In genomic region chr12:46266869-46267617, GRCh38 we compare ENCODE assay signal across 8 cellular contexts. TPM values are rescaled to one million over a fixed set of nuclear protein-coding genes. Genes with fewer than 3 reads are reported as not detected.
DNase-seq lines count a peak whose midpoint lies in the region; ATAC-seq lines count a peak whose summit lies in the region.

No MANE protein-coding gene starts in this region.

- H3K27me3 Mint-ChIP-seq in activated T-cell treated with anti-CD3 and anti-CD28 coated beads, Interleukin-2, amount 50 U/mL, for 4 hours (ENCODE audit: low read depth), result no peaks in the 10 kb centered on the region
- H3K27me3 Mint-ChIP-seq in naive thymus-derived CD4-positive, alpha-beta T cell, result no peaks in the 10 kb centered on the region
- no peaks in the 10 kb centered on the region for H3K27me3 Mint-ChIP-seq in stimulated activated naive B cell treated with anti-CD40 and anti-IgM and Interleukin-4, amounts not matched to agents 10 μg/mL and 1 μg/mL and 100 μg/mL, for 72 hours

- no peak overlapping the region for H3K27ac Mint-ChIP-seq in naive thymus-derived CD4-positive, alpha-beta T cell
- H3K27ac Mint-ChIP-seq in stimulated activated naive B cell treated with anti-CD40 and anti-IgM and Interleukin-4, amounts not matched to agents 10 μg/mL and 1 μg/mL and 100 μg/mL, for 72 hours, result no peak overlapping the region

- peaks cover 0 to 26% (median 0%) of the 10 kb centered on the region in 3 experiments for H3K36me3 ChIP-seq in naive thymus-derived CD4-positive, alpha-beta T cell (ENCODE audit: control insufficient read depth in 2 of 3, insufficient read depth in 3 of 3, low read length in 3 of 3)

- H3K4me3 ChIP-seq in naive thymus-derived CD4-positive, alpha-beta T cell (ENCODE audit: low read length), result peak overlapping the region; percentile 93

- no peaks in the 10 kb centered on the region for H3K9me3 ChIP-seq in naive thymus-derived CD4-positive, alpha-beta T cell (ENCODE audit: control insufficient read depth in 2 of 3, low read length in 3 of 3)

- no peaks in the 10 kb centered on the region for H3K9me3 Mint-ChIP-seq in activated T-cell treated with anti-CD3 and anti-CD28 coated beads, Interleukin-2, amount 50 U/mL, for 4 hours
- peaks cover 0 to 3% (median 0%) of the 10 kb centered on the region in 11 donors for H3K9me3 Mint-ChIP-seq in naive thymus-derived CD4-positive, alpha-beta T cell
- no peaks in the 10 kb centered on the region for H3K9me3 Mint-ChIP-seq in stimulated activated naive B cell treated with anti-CD40 and anti-IgM and Interleukin-4, amounts not matched to agents 10 μg/mL and 1 μg/mL and 100 μg/mL, for 72 hours

- H3K27me3 ChIP-seq in naive thymus-derived CD4-positive, alpha-beta T cell (ENCODE audit: control insufficient read depth in 2 of 2, insufficient read depth in 2 of 2, low read length in 2 of 2), result no peaks in the 10 kb centered on the region

- intact Hi-C loops in naive thymus-derived CD4-positive, alpha-beta T cell (cut with micrococcal nuclease), result loop anchor here (1.0 to 10.0 kb wide), 14 partner anchors 9 to 1440 kb away; partner anchors contain the start of genes ANO6 (in 1 of the 2), ARID2 (in 1 of the 2), RPAP3 (in 1 of the 2) and SCAF11 (in 1 of the 2)

- peaks cover 52 to 55% of the 10 kb centered on the region in 2 donors for H3K4me1 ChIP-seq in naive thymus-derived CD4-positive, alpha-beta T cell (ENCODE audit: control insufficient read depth in 2 of 2, insufficient read depth in 2 of 2, low read length in 2 of 2)

- peaks cover 37% of the 10 kb centered on the region for H3K4me1 Mint-ChIP-seq in activated T-cell treated with anti-CD3 and anti-CD28 coated beads, Interleukin-2, amount 50 U/mL, for 4 hours (ENCODE audit: low read depth)
- peaks cover 16 to 37% (median 21%) of the 10 kb centered on the region in 7 donors for H3K4me1 Mint-ChIP-seq in naive thymus-derived CD4-positive, alpha-beta T cell
- H3K4me1 Mint-ChIP-seq in stimulated activated naive B cell treated with anti-CD40 and anti-IgM and Interleukin-4, amounts not matched to agents 10 μg/mL and 1 μg/mL and 100 μg/mL, for 72 hours, result peaks cover 17 to 24% of the 10 kb centered on the region in 2 donors

- DNase-seq in NCI-H2029 (lab: John Stamatoyannopoulos, UW) (peak; percentile 61), NCI-H2029 treated with DMSO at 0.1 percent for 48 hours (lab: John Stamatoyannopoulos, UW) (no peak), NCI-H526 treated with DMSO at 0.1 percent for 48 hours (lab: John Stamatoyannopoulos, UW) (peak; percentile 54), fibroblast of gingiva (ENCODE audit: low read depth) (peak; percentile 60), epidermal melanocyte (ENCODE audit: insufficient read length, low spot score) (no peak)
- DNase-seq in activated T-cell treated with anti-CD3 and anti-CD28 coated beads, Interleukin-2, amount 50 U/mL, for 4 hours, result peak; percentile 54
- peak; percentile 34 to 88 (median 84) for DNase-seq in naive thymus-derived CD4-positive, alpha-beta T cell
- DNase-seq in stimulated activated naive B cell treated with anti-CD40 and anti-IgM and Interleukin-4, amounts not matched to agents 10 μg/mL and 1 μg/mL and 100 μg/mL, for 72 hours, result peak; percentile 31

- peak; percentile 6 to 12 for ATAC-seq in activated T-cell treated with anti-CD3 and anti-CD28 coated beads, Interleukin-2, amount 50 U/mL, for 4 hours
- peak; percentile 68 for ATAC-seq in naive thymus-derived CD4-positive, alpha-beta T cell
- no peak for ATAC-seq in stimulated activated naive B cell treated with anti-CD40 and anti-IgM and Interleukin-4, amounts not matched to agents 10 μg/mL and 1 μg/mL and 100 μg/mL, for 72 hours (replicated peaks)

- no peak overlapping the region for H3K4me3 Mint-ChIP-seq in activated T-cell treated with anti-CD3 and anti-CD28 coated beads, Interleukin-2, amount 50 U/mL, for 4 hours
- no peak overlapping the region for H3K4me3 Mint-ChIP-seq in naive thymus-derived CD4-positive, alpha-beta T cell
- H3K4me3 Mint-ChIP-seq in stimulated activated naive B cell treated with anti-CD40 and anti-IgM and Interleukin-4, amounts not matched to agents 10 μg/mL and 1 μg/mL and 100 μg/mL, for 72 hours, result no peak overlapping the region

- H3K36me3 Mint-ChIP-seq in activated T-cell treated with anti-CD3 and anti-CD28 coated beads, Interleukin-2, amount 50 U/mL, for 4 hours (ENCODE audit: insufficient read depth), result peaks cover 13% of the 10 kb centered on the region
- H3K36me3 Mint-ChIP-seq in naive thymus-derived CD4-positive, alpha-beta T cell, result peaks cover 0 to 18% (median 5%) of the 10 kb centered on the region in 5 donors
- peaks cover 14 to 15% of the 10 kb centered on the region in 2 donors for H3K36me3 Mint-ChIP-seq in stimulated activated naive B cell treated with anti-CD40 and anti-IgM and Interleukin-4, amounts not matched to agents 10 μg/mL and 1 μg/mL and 100 μg/mL, for 72 hours

- CTCF ChIA-PET in naive thymus-derived CD4-positive, alpha-beta T cell (lab: Charles Lee), result interaction anchor here (0.6 to 1.6 kb wide), 6 partner anchors 11 to 107 kb away, joined by 3 to 7 read pairs (median 4); no protein-coding TSS in a partner anchor

- POLR2A ChIA-PET in naive thymus-derived CD4-positive, alpha-beta T cell (lab: Charles Lee), result interaction anchor here (0.7 to 1.9 kb wide), 29 partner anchors 10 to 1552 kb away, joined by 3 to 31 read pairs (median 4); partner anchors contain the start of genes ARID2 and RPAP3

- H3K27ac ChIP-seq in naive thymus-derived CD4-positive, alpha-beta T cell (ENCODE audit: low read depth, low read length), result peak overlapping the region; percentile 98

RNA-seq across cellular contexts. Expression of gene SLC38A1, which starts 1.8 kb away (rescaled TPM):
- 100 to 1,000 TPM; 251 to 257 (median 254) TPM for total RNA-seq in activated T-cell treated with anti-CD3 and anti-CD28 coated beads, Interleukin-2, amount 50 U/mL, for 4 hours
- total RNA-seq in naive thymus-derived CD4-positive, alpha-beta T cell, result 100 to 1,000 TPM; 172 to 283 (median 249) TPM
- polyA plus RNA-seq in naive thymus-derived CD4-positive, alpha-beta T cell, result 100 to 1,000 TPM; 235 to 263 TPM

Comparison
In these comparisons a context has a peak if more than half of its experiments do, and no peak if none do; other contexts are left out.
1. DNase-seq: peak in NCI-H2029 (single experiment), NCI-H526 treated with DMSO at 0.1 percent for 48 hours (single experiment), activated T-cell treated with anti-CD3 and anti-CD28 coated beads, Interleukin-2, amount 50 U/mL, for 4 hours (single experiment), fibroblast of gingiva (single experiment), naive thymus-derived CD4-positive, alpha-beta T cell (9 of 9) and stimulated activated naive B cell treated with anti-CD40 and anti-IgM and Interleukin-4, amounts not matched to agents 10 μg/mL and 1 μg/mL and 100 μg/mL, for 72 hours (single experiment); none in NCI-H2029 treated with DMSO at 0.1 percent for 48 hours (single experiment) and epidermal melanocyte (single experiment).
2. ATAC-seq: peak in activated T-cell treated with anti-CD3 and anti-CD28 coated beads, Interleukin-2, amount 50 U/mL, for 4 hours (2 of 2) and naive thymus-derived CD4-positive, alpha-beta T cell (single experiment); none in stimulated activated naive B cell treated with anti-CD40 and anti-IgM and Interleukin-4, amounts not matched to agents 10 μg/mL and 1 μg/mL and 100 μg/mL, for 72 hours (0 of 2).